ENCODE assay signal across 8 cellular contexts in genomic region chr19:18418034-18418724, GRCh38. TPM values are rescaled to one million over a fixed set of nuclear protein-coding genes. Genes with fewer than 3 reads are reported as not detected.
DNase-seq lines count a peak whose midpoint lies in the region; ATAC-seq and TF ChIP-seq lines count a peak whose summit lies in the region.

No MANE protein-coding gene starts in this region.

- H3K27ac Mint-ChIP-seq in Calu3 (ENCODE audit: unreplicated experiment) (no peak overlapping the region), neural crest cell (ENCODE audit: unreplicated experiment) (peak overlapping the region; percentile 35)
- H3K27ac Mint-ChIP-seq in effector memory CD8-positive, alpha-beta T cell: peak overlapping the region; percentile 96 to 97

- H3K36me3 Mint-ChIP-seq in Calu3 (ENCODE audit: insufficient read depth, unreplicated experiment) (peaks cover 48% of the 10 kb centered on the region), neural crest cell (ENCODE audit: low read depth) (no peaks in the 10 kb centered on the region)
- H3K36me3 Mint-ChIP-seq in effector memory CD8-positive, alpha-beta T cell (ENCODE audit: insufficient read depth): peaks cover 51% of the 10 kb centered on the region

- TF ChIP-seq CTCF in Calu3 (IDR thresholded peaks at IDR 0.05; ENCODE audit: unreplicated experiment) (no peak), RWPE1 (conservative IDR thresholded peaks at IDR 0.05; ENCODE audit: low read depth) (no peak), neural crest cell (conservative IDR thresholded peaks at IDR 0.05) (no peak)

- H3K4me1 Mint-ChIP-seq in Calu3 (ENCODE audit: low read depth, unreplicated experiment) (peaks cover 25% of the 10 kb centered on the region), neural crest cell (peaks cover 45% of the 10 kb centered on the region)
- H3K4me1 Mint-ChIP-seq in effector memory CD8-positive, alpha-beta T cell (ENCODE audit: low read depth in 2 of 2): peaks cover 66 to 79% of the 10 kb centered on the region in 2 donors

- BruUV-seq in Calu3 (replicated peaks; lab: Mats Ljungman, UMichigan): no TSS peak

- intact Hi-C loops in Calu3 (cut with micrococcal nuclease; ENCODE audit: unreplicated experiment): loop anchor here (10.0 kb wide), 1 partner anchor 143 kb away; the partner anchor contains the start of gene IQCN

- POLR2A ChIA-PET in RWPE1 (lab: Yijun Ruan, JAX; ENCODE audit: low non-redundant PET): interaction anchor here (0.5 to 1.1 kb wide), 3 partner anchors 32 to 139 kb away, joined by 3 to 6 read pairs (median 5); partner anchors contain the start of gene GDF15

- H3K27me3 Mint-ChIP-seq in Calu3 (ENCODE audit: unreplicated experiment) (no peaks in the 10 kb centered on the region), neural crest cell (ENCODE audit: low read depth) (peaks cover 48% of the 10 kb centered on the region)
- no peaks in the 10 kb centered on the region for H3K27me3 Mint-ChIP-seq in effector memory CD8-positive, alpha-beta T cell

- peak; percentile 16 for ATAC-seq in effector memory CD8-positive, alpha-beta T cell (replicated peaks)
- ATAC-seq in esophagus mucosa: no peak

- peak overlapping the region; percentile 86 for H3K27ac ChIP-seq in RWPE1

- CTCF ChIA-PET in Calu3 (lab: Charles Lee): interaction anchor here (0.6 to 1.5 kb wide), 2 partner anchors 139 to 529 kb away, joined by 4 read pairs; no protein-coding TSS in a partner anchor
- CTCF ChIA-PET in RWPE1 (lab: Yijun Ruan, JAX): interaction anchor here (1.1 to 1.8 kb wide), 3 partner anchors 21 to 33 kb away, joined by 3 to 6 read pairs (median 5); partner anchors contain the start of gene GDF15

- H3K4me3 Mint-ChIP-seq in Calu3 (ENCODE audit: low read depth, unreplicated experiment): peak overlapping the region; percentile 83
- peak overlapping the region; percentile 88 to 93 for H3K4me3 Mint-ChIP-seq in effector memory CD8-positive, alpha-beta T cell
- H3K4me3 Mint-ChIP-seq in neural crest cell: peak overlapping the region; percentile 87

- H3K9me3 Mint-ChIP-seq in Calu3 (ENCODE audit: low read depth, unreplicated experiment): no peaks in the 10 kb centered on the region
- no peaks in the 10 kb centered on the region for H3K9me3 Mint-ChIP-seq in effector memory CD8-positive, alpha-beta T cell
- H3K9me3 Mint-ChIP-seq in neural crest cell: no peaks in the 10 kb centered on the region

- no peak for DNase-seq in Calu3
- DNase-seq in RWPE1 (ENCODE audit: low spot score): no peak
- DNase-seq in effector memory CD8-positive, alpha-beta T cell: no peak
- no peak for DNase-seq in neural crest cell (ENCODE audit: low read depth, low spot score)
- no peak for DNase-seq in NCI-H1105 (lab: John Stamatoyannopoulos, UW)
- no peak for DNase-seq in NCI-H1930 (lab: John Stamatoyannopoulos, UW)
- no peak for DNase-seq in NCI-H1436 (lab: John Stamatoyannopoulos, UW)

RNA-seq across cellular contexts. Expression of gene SSBP4, which starts 1.0 kb away (rescaled TPM):
- 38.8 and 51.5 TPM in 2 replicates for total RNA-seq in Calu3 (2022)
- 68.0 and 71.8 TPM in 2 replicates for total RNA-seq in neural crest cell
- 15.7 TPM for total RNA-seq in esophagus mucosa

RNA-seq across cellular contexts. Expression of gene ISYNA1, which starts 19.8 kb away (rescaled TPM):
- total RNA-seq in Calu3 (2022) (94.9 and 114 TPM in 2 replicates), neural crest cell (251 and 254 TPM in 2 replicates), esophagus mucosa (8.5 TPM)

RNA-seq across cellular contexts. Expression of gene LRRC25, which starts 20.8 kb away (rescaled TPM):
- total RNA-seq in Calu3 (2022) (not detected in 2 replicates), neural crest cell (not detected in 2 replicates), esophagus mucosa (0.48 TPM)

RNA-seq across cellular contexts. Expression of gene GDF15, which starts 32.2 kb away (rescaled TPM):
- total RNA-seq in Calu3 (2022): 56.6 and 80.3 TPM in 2 replicates
- total RNA-seq in neural crest cell: 1.2 TPM in 2 replicates
- 3.9 TPM for total RNA-seq in esophagus mucosa

Comparison
In these comparisons a context has a peak if more than half of its experiments do, and no peak if none do; other contexts are left out.
1. RNA of gene ISYNA1, which starts 19.8 kb away (total RNA-seq): 251 to 254 TPM in neural crest cell and 94.9 to 114 TPM in Calu3; 8.5 TPM in esophagus mucosa (single experiment); every median in the first group is over 10 times any median in the second.
2. Peak in every context shown above with its lines, with median percentiles within 50 percentile points of each other: H3K4me3 Mint-ChIP-seq.